In the genomic region with DNA sequence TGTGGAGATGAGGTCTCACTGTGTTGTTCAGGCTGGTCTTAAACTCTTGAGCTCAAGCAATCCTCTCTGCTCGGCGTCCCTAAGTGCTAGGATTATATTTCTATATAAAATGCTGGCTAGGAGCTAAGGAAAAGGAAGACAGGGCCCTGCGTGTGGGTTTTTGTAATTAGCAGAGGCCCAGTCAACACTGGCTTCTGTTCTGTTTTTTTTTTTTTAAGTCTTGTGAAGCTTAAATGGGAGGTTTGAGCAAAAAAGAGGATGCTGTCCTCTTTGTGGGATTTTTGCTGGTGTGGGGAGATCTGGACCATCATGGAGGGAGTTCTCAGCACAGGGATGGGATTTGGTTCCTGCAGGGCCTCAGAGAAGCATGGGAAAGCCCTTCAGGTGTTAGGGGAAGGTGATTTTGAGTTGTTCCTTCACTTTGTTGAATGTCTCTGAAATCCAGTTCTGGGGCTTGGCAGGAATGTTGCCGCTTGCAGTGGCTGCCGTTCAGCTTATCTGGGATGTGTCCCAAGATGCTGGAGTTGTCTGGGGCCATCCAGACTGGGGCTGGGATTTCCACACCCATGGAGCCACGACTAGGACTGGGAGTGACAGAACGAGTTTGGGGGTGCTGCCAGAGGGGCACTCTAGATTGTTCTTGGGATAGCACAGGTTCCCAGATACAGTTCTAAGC, we compare ENCODE assay signal across 1 cellular context.
TF ChIP-seq lines count a peak whose summit lies in the region.

No MANE protein-coding gene starts in this region.

TF ChIP-seq in H1, 55 proteins besides CTCF, POLR2A, EP300 and RAD21:
- TF ChIP-seq CBX8 (IDR thresholded peaks at IDR 0.05; ENCODE audit: borderline replicate concordance, low read depth, low read length) (no peak), POLR2AphosphoS5 (IDR thresholded peaks at IDR 0.05; ENCODE audit: low read depth, low read length) (0 out of 2 replicates have a peak, but pooled peaks have one; percentile 52), CHD2 (IDR thresholded peaks at IDR 0.05; ENCODE audit: low read length) (no peak)
